Comparison of ENCODE assay signal across 1 cellular context in the genomic region with DNA sequence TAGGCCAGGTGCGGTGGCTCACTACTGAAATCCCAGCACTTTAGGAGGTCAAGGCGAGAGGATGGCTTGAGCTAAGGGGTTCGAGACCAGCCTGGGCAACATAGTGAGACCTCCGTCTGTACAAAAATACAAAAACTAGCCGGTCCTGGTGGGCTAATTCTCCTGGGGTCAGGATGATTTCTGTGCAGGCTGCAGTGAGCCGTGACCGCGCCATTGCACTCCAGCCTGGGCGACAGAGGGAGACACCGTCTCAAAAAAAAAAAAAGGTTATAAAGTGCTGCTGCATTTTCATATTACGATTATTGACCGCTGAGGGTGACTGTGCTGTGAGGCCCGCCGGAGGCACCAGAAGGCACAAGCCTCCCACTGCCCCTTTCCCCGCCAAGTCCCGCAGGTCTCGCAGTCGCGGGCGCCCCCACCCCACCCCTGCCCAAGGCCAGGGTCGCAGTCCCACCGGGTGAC.
TF ChIP-seq lines count a peak whose summit lies in the region.

No MANE protein-coding gene starts in this region.

TF ChIP-seq in K562, 482 proteins besides CTCF, POLR2A, EP300 and RAD21 (continued from another document):
- TF ChIP-seq TFAM (CRISPR knock-in tag; conservative IDR thresholded peaks at IDR 0.05) (no peak), SAP30 (IDR thresholded peaks at IDR 0.05; ENCODE audit: borderline replicate concordance, insufficient read depth, low read depth, low read length, poor library complexity, severe bottlenecking) (peak; percentile 8), FOXJ3 (CRISPR knock-in tag; IDR thresholded peaks at IDR 0.05) (no peak), ZNF347 (CRISPR knock-in tag; IDR thresholded peaks at IDR 0.05; ENCODE audit: low read depth) (no peak), JUNB (CRISPR knock-in tag; conservative IDR thresholded peaks at IDR 0.05) (no peak), NFRKB (IDR thresholded peaks at IDR 0.05; ENCODE audit: low read depth) (no peak), JUN (IDR thresholded peaks at IDR 0.05; ENCODE audit: borderline replicate concordance, low read depth, low read length) (no peak), JUN (CRISPR knock-in tag; IDR thresholded peaks at IDR 0.05; ENCODE audit: borderline replicate concordance) (no peak), NR4A1 (CRISPR knock-in tag; IDR thresholded peaks at IDR 0.05) (no peak), NR4A1 (tag; IDR thresholded peaks at IDR 0.05) (no peak), ZNF717 (CRISPR knock-in tag; IDR thresholded peaks at IDR 0.05) (no peak), PRPF4 (IDR thresholded peaks at IDR 0.05; ENCODE audit: insufficient read depth, low read depth, low read length, poor library complexity, severe bottlenecking) (no peak), ZKSCAN8 (CRISPR knock-in tag; IDR thresholded peaks at IDR 0.05) (no peak), SPI1 (IDR thresholded peaks at IDR 0.05; ENCODE audit: borderline replicate concordance, low read depth, low read length) (no peak), BMI1 (IDR thresholded peaks at IDR 0.05; ENCODE audit: low read length) (no peak), XRCC5 (IDR thresholded peaks at IDR 0.05; ENCODE audit: low read depth, low read length) (no peak), MTA1 (IDR thresholded peaks at IDR 0.05; ENCODE audit: borderline replicate concordance) (peak; percentile 40; the same call in 1 of the 2 replicates)
- TF ChIP-seq, protein P1, sequence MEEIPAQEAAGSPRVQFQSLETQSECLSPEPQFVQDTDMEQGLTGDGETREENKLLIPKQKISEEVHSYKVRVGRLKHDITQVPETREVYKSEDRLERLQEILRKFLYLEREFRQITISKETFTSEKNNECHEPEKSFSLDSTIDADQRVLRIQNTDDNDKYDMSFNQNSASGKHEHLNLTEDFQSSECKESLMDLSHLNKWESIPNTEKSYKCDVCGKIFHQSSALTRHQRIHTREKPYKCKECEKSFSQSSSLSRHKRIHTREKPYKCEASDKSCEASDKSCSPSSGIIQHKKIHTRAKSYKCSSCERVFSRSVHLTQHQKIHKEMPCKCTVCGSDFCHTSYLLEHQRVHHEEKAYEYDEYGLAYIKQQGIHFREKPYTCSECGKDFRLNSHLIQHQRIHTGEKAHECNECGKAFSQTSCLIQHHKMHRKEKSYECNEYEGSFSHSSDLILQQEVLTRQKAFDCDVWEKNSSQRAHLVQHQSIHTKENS (CRISPR knock-in tag; IDR thresholded peaks at IDR 0.05): no peak
- TF ChIP-seq, protein P2, sequence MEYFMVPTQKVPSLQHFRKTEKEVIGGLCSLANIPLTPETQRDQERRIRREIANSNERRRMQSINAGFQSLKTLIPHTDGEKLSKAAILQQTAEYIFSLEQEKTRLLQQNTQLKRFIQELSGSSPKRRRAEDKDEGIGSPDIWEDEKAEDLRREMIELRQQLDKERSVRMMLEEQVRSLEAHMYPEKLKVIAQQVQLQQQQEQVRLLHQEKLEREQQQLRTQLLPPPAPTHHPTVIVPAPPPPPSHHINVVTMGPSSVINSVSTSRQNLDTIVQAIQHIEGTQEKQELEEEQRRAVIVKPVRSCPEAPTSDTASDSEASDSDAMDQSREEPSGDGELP (CRISPR knock-in tag; IDR thresholded peaks at IDR 0.05; ENCODE audit: borderline replicate concordance): 0 out of 2 replicates have a peak, but pooled peaks have one; percentile 5
